ENCODE assay signal across 8 cellular contexts in genomic region chr1:50977575-50978143, GRCh38. TPM values are rescaled to one million over a fixed set of nuclear protein-coding genes. Genes with fewer than 3 reads are reported as not detected.
DNase-seq lines count a peak whose midpoint lies in the region; TF ChIP-seq lines count a peak whose summit lies in the region.

No MANE protein-coding gene starts in this region.

- H3K36me3 ChIP-seq in osteoblast (ENCODE audit: insufficient read depth, low read length), result no peaks in the 10 kb centered on the region

- H3K36me3 Mint-ChIP-seq in activated naive CD8-positive, alpha-beta T cell, result no peaks in the 10 kb centered on the region

- peak; percentile 12 for DNase-seq in stimulated activated CD4-positive, alpha-beta T cell treated with anti-CD3 and anti-CD28 coated beads, Interleukin-4, amount 100 ng/mL, for 1 hour
- no peak for DNase-seq in stimulated activated CD4-positive, alpha-beta T cell treated with anti-CD3 and anti-CD28 coated beads, Interleukin-2, amount 100 ng/mL, for 48 hours
- DNase-seq in HFF-Myc (ENCODE audit: extremely low read depth, low read depth), result no peak
- peak; percentile 40 for DNase-seq in NCI-H146 treated with DMSO at 0.1 percent for 48 hours (lab: John Stamatoyannopoulos, UW; ENCODE audit: unreplicated experiment)
- peak in 41 of 42 donors; percentile 19 to 81 (median 61) for DNase-seq in head of caudate nucleus
- peak; percentile 91 for DNase-seq in osteoblast (ENCODE audit: insufficient read length, low spot score, missing footprints)
- DNase-seq in T-helper 9 cell, result no peak

- no peaks in the 10 kb centered on the region for H3K27me3 ChIP-seq in osteoblast (ENCODE audit: insufficient read depth, low read length)

- no peaks in the 10 kb centered on the region for H3K9me3 ChIP-seq in osteoblast (ENCODE audit: low read depth, low read length)

- peak overlapping the region; percentile 80 for H3K4me3 Mint-ChIP-seq in activated naive CD8-positive, alpha-beta T cell

- H3K4me1 Mint-ChIP-seq in activated naive CD8-positive, alpha-beta T cell (ENCODE audit: low read depth), result peaks cover 20% of the 10 kb centered on the region

- no peaks in the 10 kb centered on the region for H4K20me1 ChIP-seq in osteoblast (ENCODE audit: insufficient read depth, low read length)

- H3K9me3 Mint-ChIP-seq in activated naive CD8-positive, alpha-beta T cell (ENCODE audit: low read depth), result no peaks in the 10 kb centered on the region

- peaks cover 39% of the 10 kb centered on the region for H3K4me1 ChIP-seq in osteoblast (ENCODE audit: insufficient read depth, low read length)

- TF ChIP-seq CTCF in HFF-Myc (IDR thresholded peaks at IDR 0.05; ENCODE audit: low read depth, low read length, missing control alignments) (no peak), osteoblast (IDR thresholded peaks at IDR 0.05; ENCODE audit: extremely low read depth, low read depth, low read length) (no peak)

- intact Hi-C loops in head of caudate nucleus (cut with DNase I), result no loop called here

- H3K27ac ChIP-seq in osteoblast (ENCODE audit: low read depth, low read length), result peak overlapping the region; percentile 83

- peak overlapping the region; percentile 63 for H3K4me3 ChIP-seq in HFF-Myc (replicated peaks; ENCODE audit: low read depth, low read length)
- H3K4me3 ChIP-seq in osteoblast (ENCODE audit: insufficient read depth, low read length), result peak overlapping the region; percentile 87

- H3K4me2 ChIP-seq in osteoblast (ENCODE audit: insufficient read depth, low read length), result peak overlapping the region; percentile 96

- H3K27me3 Mint-ChIP-seq in activated naive CD8-positive, alpha-beta T cell, result peaks cover 27% of the 10 kb centered on the region

- H3K79me2 ChIP-seq in osteoblast (ENCODE audit: insufficient read depth, low read length), result peaks cover 79% of the 10 kb centered on the region

- no peak overlapping the region for H3K27ac Mint-ChIP-seq in activated naive CD8-positive, alpha-beta T cell

- peak overlapping the region; percentile 92 for H2AFZ ChIP-seq in osteoblast (ENCODE audit: low read length)

RNA-seq across cellular contexts. Expression of gene CDKN2C, which starts 7.6 kb away (rescaled TPM):
- 18.9 and 34.4 TPM in 2 replicates for total RNA-seq in osteoblast

RNA-seq across cellular contexts. Expression of gene FAF1, which starts 17.6 kb away (rescaled TPM):
- total RNA-seq in osteoblast, result 40.5 and 52.2 TPM in 2 replicates

Comparison
In these comparisons a context has a peak if more than half of its experiments do, and no peak if none do; other contexts are left out.
1. DNase-seq: peak in stimulated activated CD4-positive, alpha-beta T cell treated with anti-CD3 and anti-CD28 coated beads, Interleukin-4, amount 100 ng/mL, for 1 hour (single experiment), NCI-H146 treated with DMSO at 0.1 percent for 48 hours (single experiment), head of caudate nucleus (41 of 42) and osteoblast (single experiment); none in stimulated activated CD4-positive, alpha-beta T cell treated with anti-CD3 and anti-CD28 coated beads, Interleukin-2, amount 100 ng/mL, for 48 hours (0 of 2), HFF-Myc (single experiment) and T-helper 9 cell (single experiment).